25 cellular contexts compared by ENCODE assay signal in the genomic region with DNA sequence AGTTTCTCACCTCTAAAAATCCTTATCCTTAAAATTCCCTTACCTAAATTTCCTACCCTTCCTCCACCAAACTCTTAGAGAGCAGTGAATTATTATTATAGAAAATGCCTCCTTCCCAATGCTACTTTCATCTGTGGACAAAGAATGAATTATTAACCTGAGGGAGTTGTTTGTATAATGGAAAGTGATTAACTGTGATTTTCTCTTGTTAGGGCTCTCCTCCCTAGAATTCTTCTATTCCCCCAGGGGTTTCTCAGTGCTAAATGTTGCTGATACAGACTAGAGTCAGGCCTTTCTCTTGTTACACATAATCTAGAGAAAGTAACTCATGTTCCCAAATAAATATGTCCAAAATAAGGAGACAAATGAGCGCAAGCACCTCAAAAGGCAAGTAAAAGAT. TPM values are rescaled to one million over a fixed set of nuclear protein-coding genes. Genes with fewer than 3 reads are reported as not detected.
DNase-seq lines count a peak whose midpoint lies in the region; ATAC-seq, FAIRE-seq and TF ChIP-seq lines count a peak whose summit lies in the region.
"Had no signal": no experiment of that assay in that cellular context is flagged by ENCODE, and none has a peak within 500 bp of the region (broad histone marks: within the 10 kb centered on the region; RNA-seq: fewer than 3 reads in every experiment).

No MANE protein-coding gene starts in this region.

- no peak overlapping the region for H3K4me3 ChIP-seq in fibroblast of mammary gland (ENCODE audit: control insufficient read depth, low read depth, low read length)
- no peak overlapping the region for H3K4me3 ChIP-seq in right lobe of liver
- H3K4me3 ChIP-seq in mucosa of descending colon = no peak overlapping the region

- H3K27me3 ChIP-seq in right lobe of liver = no peaks in the 10 kb centered on the region

- H3K27ac ChIP-seq in right lobe of liver = no peak overlapping the region
- H3K27ac ChIP-seq: 22Rv1, C4-2B had no signal

- TF ChIP-seq POLR2A in right lobe of liver (IDR thresholded peaks at IDR 0.05) (no peak), GM12891 (IDR thresholded peaks at IDR 0.05; ENCODE audit: low read depth, low read length) (no peak)

- 90% methylated on average over 1 of the region's 1 CpG for WGBS in right lobe of liver (ENCODE audit: insufficient coverage, low coverage, low lambda C conversion rate, missing lambda C conversion rate)

- peak; percentile 27 to 63 (median 40) for ATAC-seq in right lobe of liver
- ATAC-seq in mucosa of descending colon = no peak
- ATAC-seq: Panc1 had no signal

- no peak for FAIRE-seq in GM12891 (lab: Jason Lieb, UNC)
- FAIRE-seq: GM12892, GM18507 had no signal

- no peaks in the 10 kb centered on the region for H3K36me3 ChIP-seq in right lobe of liver
- H3K36me3 ChIP-seq in mucosa of descending colon (ENCODE audit: low read depth) = no peaks in the 10 kb centered on the region

- TF ChIP-seq CTCF in fibroblast of mammary gland (conservative IDR thresholded peaks at IDR 0.05; ENCODE audit: control insufficient read depth, insufficient read depth, low read depth, low read length) = no peak
- no peak for TF ChIP-seq CTCF in right lobe of liver (IDR thresholded peaks at IDR 0.05)
- TF ChIP-seq CTCF in mucosa of descending colon (IDR thresholded peaks at IDR 0.05) = no peak

- DNase-seq in NCI-H146 (lab: John Stamatoyannopoulos, UW) (peak; percentile 4), NCI-H146 treated with DMSO at 0.1 percent for 48 hours (lab: John Stamatoyannopoulos, UW; ENCODE audit: unreplicated experiment) (no peak), fibroblast of mammary gland (ENCODE audit: low read depth) (peak; percentile 31), right lobe of liver (no peak), stromal cell of bone marrow (ENCODE audit: low read depth) (peak; percentile 4), mucosa of descending colon (no peak), GM12891 (ENCODE audit: insufficient read length, low spot score) (no peak), C1 segment of cervical spinal cord (lab: John Stamatoyannopoulos, UW) (no peak)
- DNase-seq: AML-193; Calu3; CD8-positive, alpha-beta memory T cell; DMS153; KBM-7; NCI-H1092 treated with DMSO at 0.1 percent for 48 hours; NCI-H1436 treated with DMSO at 0.1 percent for 48 hours; NCI-H2029 treated with DMSO at 0.1 percent for 48 hours; NCI-H774; NK-92 treated with Interleukin-12 subunit alpha and Interleukin-12 subunit beta, amount 100 ng/mL, for 24 hours; SIG-M5; SK-N-SH had no signal

- peaks cover 0 to 11% (median 2%) of the 10 kb centered on the region in 4 donors for H3K4me1 ChIP-seq in right lobe of liver
- H3K4me1 ChIP-seq in mucosa of descending colon (ENCODE audit: low read depth) = no peaks in the 10 kb centered on the region

- intact Hi-C loops in right lobe of liver (cut with DNase I) (no loop called here), mucosa of descending colon (cut with DNase I, micrococcal nuclease) (no loop called here)

- H3K9me3 ChIP-seq in right lobe of liver = no peaks in the 10 kb centered on the region
- no peaks in the 10 kb centered on the region for H3K9me3 ChIP-seq in mucosa of descending colon

TF ChIP-seq in GM12891, 5 proteins besides CTCF, POLR2A, EP300 and RAD21:
- TF ChIP-seq SPI1 (IDR thresholded peaks at IDR 0.05; ENCODE audit: low read depth, low read length) (no peak), POU2F2 (IDR thresholded peaks at IDR 0.05; ENCODE audit: low read depth, low read length) (no peak), POLR2AphosphoS5 (IDR thresholded peaks at IDR 0.05; ENCODE audit: low read depth, low read length) (no peak), TAF1 (IDR thresholded peaks at IDR 0.05; ENCODE audit: low read depth, low read length) (no peak), PAX5 (IDR thresholded peaks at IDR 0.05; ENCODE audit: insufficient read depth, low read length, severe bottlenecking) (no peak)

RNA-seq across cellular contexts. Expression of gene EPB41L5, which starts 23.3 kb away (rescaled TPM):
- 10 to 100 TPM; 27.1 to 54.1 (median 43.3) TPM for total RNA-seq in right lobe of liver
- 10 to 100 TPM; 22.6 to 36.7 (median 27.8) TPM for total RNA-seq in mucosa of descending colon
- 1.8 TPM for polyA plus RNA-seq in GM12891 (2012; ENCODE audit: low read depth, missing spikeins)

Comparison
In these comparisons a context has a peak if more than half of its experiments do, and no peak if none do; other contexts are left out.
1. DNase-seq: peak in NCI-H146 (single experiment), fibroblast of mammary gland (single experiment) and stromal cell of bone marrow (single experiment); none in NCI-H146 treated with DMSO at 0.1 percent for 48 hours (single experiment), right lobe of liver (0 of 3), mucosa of descending colon (0 of 3), GM12891 (single experiment) and C1 segment of cervical spinal cord (0 of 14).